Comparison of ENCODE assay signal across 19 cellular contexts in genomic region chr3:49675912-49676311, GRCh38. TPM values are rescaled to one million over a fixed set of nuclear protein-coding genes. Genes with fewer than 3 reads are reported as not detected.
DNase-seq lines count a peak whose midpoint lies in the region; ATAC-seq and TF ChIP-seq lines count a peak whose summit lies in the region.
"Had no signal": no experiment of that assay in that cellular context is flagged by ENCODE, and none has a peak within 500 bp of the region (broad histone marks: within the 10 kb centered on the region; RNA-seq: fewer than 3 reads in every experiment).

No MANE protein-coding gene starts in this region.

- peaks cover 20% of the 10 kb centered on the region for H4K20me1 ChIP-seq in Karpas-422 (ENCODE audit: insufficient read depth, low read depth, low read length)

- H3K36me3 ChIP-seq in CD8-positive, alpha-beta T cell (ENCODE audit: insufficient read depth, low read length) = peaks cover 45% of the 10 kb centered on the region
- peaks cover 20% of the 10 kb centered on the region for H3K36me3 ChIP-seq in Karpas-422 (ENCODE audit: insufficient read depth, low read length)
- peaks cover 54% of the 10 kb centered on the region for H3K36me3 ChIP-seq in endodermal cell (ENCODE audit: control insufficient read depth, insufficient read depth, low read length)
- H3K36me3 ChIP-seq in H7 (replicated peaks; ENCODE audit: control insufficient read depth, insufficient read depth, low read length) = peaks cover 47% of the 10 kb centered on the region

- no peak overlapping the region for H2AFZ ChIP-seq in Karpas-422 (ENCODE audit: low read length)

- H3K4me2 ChIP-seq in Karpas-422 (ENCODE audit: low read depth, low read length, poor library complexity, severe bottlenecking) = peak overlapping the region; percentile 94

- H3K9me2 ChIP-seq in Karpas-422 (replicated peaks; ENCODE audit: insufficient read depth, low read length) = no peaks in the 10 kb centered on the region

- H3K4me1 Mint-ChIP-seq in CD8-positive, alpha-beta T cell (ENCODE audit: low read depth) = peaks cover 41% of the 10 kb centered on the region
- H3K4me1 Mint-ChIP-seq in endodermal cell = peaks cover 13% of the 10 kb centered on the region

- CTCF ChIA-PET in CD8-positive, alpha-beta T cell (lab: Charles Lee) = interaction anchor here (6.5 kb wide), 1 partner anchor 136 kb away, joined by 41 read pairs; no protein-coding TSS in a partner anchor

- WGBS in endodermal cell (ENCODE audit: insufficient coverage in 1 of 2, insufficient read length in 1 of 2), 2 experiments = 92 to 96% methylated on average over 10 to 11 of the region's 11 CpGs

- H3K4me3 Mint-ChIP-seq in CD8-positive, alpha-beta T cell = peak overlapping the region; percentile 22
- peak overlapping the region; percentile 84 for H3K4me3 Mint-ChIP-seq in endodermal cell

- intact Hi-C loops in CD8-positive, alpha-beta T cell (cut with DNase I, micrococcal nuclease) = loop anchor here (2.0 to 10.0 kb wide), 2 partner anchors 265 to 581 kb away; partner anchors contain the start of genes QRICH1 (in 1 of the 2) and RBM6 (in 1 of the 2)

- no peak overlapping the region for H3K27ac ChIP-seq in CD8-positive, alpha-beta T cell (ENCODE audit: low read depth, low read length)
- H3K27ac ChIP-seq in Karpas-422 (ENCODE audit: low read length) (no peak overlapping the region), endodermal cell (ENCODE audit: low read depth, low read length) (no peak overlapping the region)
- H3K27ac ChIP-seq: lower lobe of right lung had no signal

- H3K4me3 ChIP-seq in CD8-positive, alpha-beta T cell (ENCODE audit: low read depth, low read length) = no peak overlapping the region
- no peak overlapping the region for H3K4me3 ChIP-seq in Karpas-422 (ENCODE audit: low read length)
- no peak overlapping the region for H3K4me3 ChIP-seq in endodermal cell (ENCODE audit: low read length)
- H3K4me3 ChIP-seq in H7 (ENCODE audit: insufficient read depth, low read depth, low read length) = no peak overlapping the region

- H3K9me3 Mint-ChIP-seq in CD8-positive, alpha-beta T cell = no peaks in the 10 kb centered on the region
- no peaks in the 10 kb centered on the region for H3K9me3 Mint-ChIP-seq in endodermal cell
- H3K9me3 Mint-ChIP-seq: activated CD4-positive, alpha-beta T cell treated with anti-CD3 and anti-CD28 coated beads, Interleukin-2, amount 10 ng/mL, durations not matched to agents 24 days and 14 days; activated T-cell treated with anti-CD3 and anti-CD28 coated beads, Interleukin-2, amount 50 U/mL, for 72 hours; natural killer cell treated with Interleukin-12 subunit alpha and Interleukin-12 subunit beta and Interleukin-15 and Interleukin-18, amount 100 ng/mL, for 72 hours had no signal

- H3K36me3 Mint-ChIP-seq in CD8-positive, alpha-beta T cell = peaks cover 56% of the 10 kb centered on the region
- H3K36me3 Mint-ChIP-seq in endodermal cell (ENCODE audit: low read depth) = peaks cover 38% of the 10 kb centered on the region

- H3K27ac Mint-ChIP-seq in CD8-positive, alpha-beta T cell = no peak overlapping the region
- no peak overlapping the region for H3K27ac Mint-ChIP-seq in endodermal cell
- H3K27ac Mint-ChIP-seq: activated CD4-positive, alpha-beta T cell treated with anti-CD3 and anti-CD28 coated beads, Interleukin-2, amount 10 ng/mL, durations not matched to agents 24 days and 14 days; activated T-cell treated with anti-CD3 and anti-CD28 coated beads, Interleukin-2, amount 50 U/mL, for 72 hours; natural killer cell treated with Interleukin-12 subunit alpha and Interleukin-12 subunit beta and Interleukin-15 and Interleukin-18, amount 100 ng/mL, for 72 hours had no signal

- H3K9ac ChIP-seq in Karpas-422 (ENCODE audit: low read length) = peak overlapping the region; percentile 95
- no peak overlapping the region for H3K9ac ChIP-seq in endodermal cell (ENCODE audit: extremely low read depth, low read length, poor library complexity, severe bottlenecking)

- no peaks in the 10 kb centered on the region for H3K27me3 Mint-ChIP-seq in CD8-positive, alpha-beta T cell (ENCODE audit: low read depth)
- no peaks in the 10 kb centered on the region for H3K27me3 Mint-ChIP-seq in endodermal cell (ENCODE audit: insufficient read depth)
- H3K27me3 Mint-ChIP-seq: activated CD4-positive, alpha-beta T cell treated with anti-CD3 and anti-CD28 coated beads, Interleukin-2, amount 10 ng/mL, durations not matched to agents 24 days and 14 days; natural killer cell treated with Interleukin-12 subunit alpha and Interleukin-12 subunit beta and Interleukin-15 and Interleukin-18, amount 100 ng/mL, for 72 hours had no signal

- no peak for TF ChIP-seq CTCF in CD8-positive, alpha-beta T cell (IDR thresholded peaks at IDR 0.05)
- TF ChIP-seq CTCF in endodermal cell (conservative IDR thresholded peaks at IDR 0.05) = no peak

- peaks cover 30% of the 10 kb centered on the region for H3K79me2 ChIP-seq in Karpas-422 (ENCODE audit: low read length)

- no peak for DNase-seq in CD8-positive, alpha-beta T cell
- no peak for DNase-seq in Karpas-422
- no peak for DNase-seq in endodermal cell
- DNase-seq in NCI-H2196 (lab: John Stamatoyannopoulos, UW; ENCODE audit: unreplicated experiment) = no peak
- no peak for DNase-seq in H7
- DNase-seq in NOMO-1 (lab: John Stamatoyannopoulos, UW; ENCODE audit: unreplicated experiment in 2 of 2) = no peak
- DNase-seq: activated CD4-positive, alpha-beta T cell treated with anti-CD3 and anti-CD28 coated beads, Interleukin-2, amount 10 ng/mL, durations not matched to agents 24 days and 14 days; activated T-cell treated with anti-CD3 and anti-CD28 coated beads, Interleukin-2, amount 50 U/mL, for 72 hours; GOT3; lower lobe of right lung; NCI-H146; NCI-H345; SHP77; stimulated activated CD4-positive, alpha-beta T cell treated with anti-CD3 and anti-CD28 coated beads, Interleukin-12 subunit alpha, Interleukin-12 subunit beta, amount 100 ng/mL, for 4 hours; stimulated activated naive CD4-positive, alpha-beta T cell treated with Interleukin-2 at 50 U/mL for 16 hours; T1000; trophoblast cell had no signal

- no peaks in the 10 kb centered on the region for H3K27me3 ChIP-seq in CD8-positive, alpha-beta T cell (ENCODE audit: insufficient read depth, low read length)
- no peaks in the 10 kb centered on the region for H3K27me3 ChIP-seq in Karpas-422 (ENCODE audit: low read length)
- H3K27me3 ChIP-seq in endodermal cell (ENCODE audit: control insufficient read depth, insufficient read depth, low read length, poor library complexity, severe bottlenecking) = no peaks in the 10 kb centered on the region
- no peaks in the 10 kb centered on the region for H3K27me3 ChIP-seq in H7 (ENCODE audit: control insufficient read depth, insufficient read depth, low read length)

- peaks cover 20% of the 10 kb centered on the region for H3K4me1 ChIP-seq in CD8-positive, alpha-beta T cell (ENCODE audit: insufficient read depth, low read length)
- H3K4me1 ChIP-seq in Karpas-422 (ENCODE audit: low read length) (peaks cover 21% of the 10 kb centered on the region), endodermal cell (ENCODE audit: control insufficient read depth, insufficient read depth, low read length) (peaks cover 3% of the 10 kb centered on the region)

- H3K9me3 ChIP-seq in CD8-positive, alpha-beta T cell (ENCODE audit: low read length) = no peaks in the 10 kb centered on the region
- no peaks in the 10 kb centered on the region for H3K9me3 ChIP-seq in Karpas-422 (ENCODE audit: low read length)
- H3K9me3 ChIP-seq in endodermal cell (ENCODE audit: control insufficient read depth, low read length) = no peaks in the 10 kb centered on the region
- H3K9me3 ChIP-seq: lower lobe of right lung had no signal

- ATAC-seq in CD8-positive, alpha-beta T cell = no peak
- ATAC-seq: activated T-cell treated with anti-CD3 and anti-CD28 coated beads, Interleukin-2, amount 50 U/mL, for 72 hours; lower lobe of right lung; natural killer cell treated with Interleukin-12 subunit alpha and Interleukin-12 subunit beta and Interleukin-15 and Interleukin-18, amount 100 ng/mL, for 72 hours had no signal

- POLR2A ChIA-PET in CD8-positive, alpha-beta T cell (lab: Charles Lee) = interaction anchor here (1.5 kb wide), 1 partner anchor 136 kb away, joined by 5 read pairs; no protein-coding TSS in a partner anchor

RNA-seq across cellular contexts. Expression of gene APEH, which starts 1.8 kb away (rescaled TPM):
- total RNA-seq in CD8-positive, alpha-beta T cell = 10 to 100 TPM; 40.8 to 48.9 TPM
- total RNA-seq in Karpas-422 (2014; rRNA removed; shearing (Covaris generic); ENCODE audit: low replicate concordance) = 96.3 and 175 TPM in 2 replicates
- 100 to 1,000 TPM; 188 to 216 TPM for total RNA-seq in endodermal cell
- polyA plus RNA-seq in endodermal cell (2013, experiment 1 of 2) = 90.5 TPM
- 84.2 TPM for polyA plus RNA-seq in endodermal cell (2013, experiment 2 of 2)
- total RNA-seq in H7 (2014; rRNA removed; shearing (Covaris generic)) = 236 and 260 TPM in 2 replicates

RNA-seq across cellular contexts. Expression of gene MST1, which starts 13.4 kb away (rescaled TPM):
- total RNA-seq in CD8-positive, alpha-beta T cell = 1 to 10 TPM; 8.6 to 9.1 TPM
- total RNA-seq in Karpas-422 (2014; rRNA removed; shearing (Covaris generic); ENCODE audit: low replicate concordance) = 19.8 and 25.6 TPM in 2 replicates
- 10 to 100 TPM; 30.8 to 35.5 TPM for total RNA-seq in endodermal cell
- 21.9 TPM for polyA plus RNA-seq in endodermal cell (2013, experiment 1 of 2)
- 17.2 TPM for polyA plus RNA-seq in endodermal cell (2013, experiment 2 of 2)
- total RNA-seq in H7 (2014; rRNA removed; shearing (Covaris generic)) = 10.8 and 11.0 TPM in 2 replicates

RNA-seq across cellular contexts. Expression of gene RNF123, which starts 13.4 kb away (rescaled TPM):
- 10 to 100 TPM; 23.7 to 27.0 TPM for total RNA-seq in CD8-positive, alpha-beta T cell
- 20.1 and 31.5 TPM in 2 replicates for total RNA-seq in Karpas-422 (2014; rRNA removed; shearing (Covaris generic); ENCODE audit: low replicate concordance)
- total RNA-seq in endodermal cell = 10 to 100 TPM; 47.3 to 47.6 TPM
- 38.6 TPM for polyA plus RNA-seq in endodermal cell (2013, experiment 1 of 2)
- polyA plus RNA-seq in endodermal cell (2013, experiment 2 of 2) = 33.5 TPM
- total RNA-seq in H7 (2014; rRNA removed; shearing (Covaris generic)) = 22.1 and 31.2 TPM in 2 replicates

RNA-seq across cellular contexts. Expression of gene AMIGO3, which starts 43.6 kb away (rescaled TPM):
- 1 to 10 TPM; 1.5 to 3.5 TPM for total RNA-seq in CD8-positive, alpha-beta T cell
- total RNA-seq in Karpas-422 (2014; rRNA removed; shearing (Covaris generic); ENCODE audit: low replicate concordance) = 3.8 TPM in 1 of 2 replicates, not detected in the other
- 1 to 10 TPM; 1.4 to 3.0 TPM for total RNA-seq in endodermal cell
- 1.5 TPM for polyA plus RNA-seq in endodermal cell (2013, experiment 1 of 2)
- polyA plus RNA-seq in endodermal cell (2013, experiment 2 of 2) = 1.7 TPM
- 5.7 and 5.8 TPM in 2 replicates for total RNA-seq in H7 (2014; rRNA removed; shearing (Covaris generic))
- total RNA-seq: lower lobe of right lung, pulmonary artery endothelial cell had no signal

RNA-seq across cellular contexts. Expression of gene GMPPB, which starts 47.8 kb away (rescaled TPM):
- total RNA-seq in CD8-positive, alpha-beta T cell = 10 to 100 TPM; 34.9 to 36.6 TPM
- 10.1 and 13.6 TPM in 2 replicates for total RNA-seq in Karpas-422 (2014; rRNA removed; shearing (Covaris generic); ENCODE audit: low replicate concordance)
- 10 to 100 TPM; 35.5 to 38.2 TPM for total RNA-seq in endodermal cell
- polyA plus RNA-seq in endodermal cell (2013, experiment 1 of 2) = 20.3 TPM
- polyA plus RNA-seq in endodermal cell (2013, experiment 2 of 2) = 19.3 TPM
- total RNA-seq in H7 (2014; rRNA removed; shearing (Covaris generic)) = 24.6 and 43.5 TPM in 2 replicates
